In genomic region chr18:11309172-11309571, GRCh38 we compare ENCODE assay signal across 13 cellular contexts.
DNase-seq lines count a peak whose midpoint lies in the region; TF ChIP-seq lines count a peak whose summit lies in the region.
"Had no signal": no experiment of that assay in that cellular context is flagged by ENCODE, and none has a peak within 500 bp of the region (broad histone marks: within the 10 kb centered on the region; RNA-seq: fewer than 3 reads in every experiment).

No MANE protein-coding gene starts in this region.

- H3K4me2 ChIP-seq in hepatocyte, result no peak overlapping the region

- no peak overlapping the region for H2AFZ ChIP-seq in hepatocyte

- H3K36me3 Mint-ChIP-seq in activated CD4-positive, alpha-beta memory T cell treated with anti-CD3 and anti-CD28 coated beads, Interleukin-2, amount 10 ng/mL, durations not matched to agents 7 days and 5 days (ENCODE audit: low read depth), result no peaks in the 10 kb centered on the region

- no peak overlapping the region for H3K27ac Mint-ChIP-seq in activated CD4-positive, alpha-beta memory T cell treated with anti-CD3 and anti-CD28 coated beads, Interleukin-2, amount 10 ng/mL, durations not matched to agents 7 days and 5 days
- H3K27ac Mint-ChIP-seq: stimulated activated naive CD8-positive, alpha-beta T cell treated with anti-CD3 and anti-CD28 coated beads, Interleukin-15, amount 100 ng/mL, for 72 hours had no signal

- H3K9me3 ChIP-seq in hepatocyte (ENCODE audit: low read depth), result no peaks in the 10 kb centered on the region

- DNase-seq in H4 (ENCODE audit: low spot score), result peak; percentile 82
- DNase-seq in OCI-M1 (lab: John Stamatoyannopoulos, UW), result peak; percentile 65
- no peak for DNase-seq in hepatocyte (ENCODE audit: low spot score)
- DNase-seq in retina, result no peak
- no peak for DNase-seq in NCI-H82 treated with DMSO at 0.1 percent for 48 hours (lab: John Stamatoyannopoulos, UW; ENCODE audit: unreplicated experiment)
- DNase-seq in NCI-H1092 treated with DMSO at 0.1 percent for 48 hours (lab: John Stamatoyannopoulos, UW), result no peak
- DNase-seq in activated CD4-positive, alpha-beta memory T cell treated with anti-CD3 and anti-CD28 coated beads, Interleukin-2, amount 10 ng/mL, durations not matched to agents 7 days and 5 days, result no peak
- DNase-seq: activated CD8-positive, alpha-beta memory T cell treated with anti-CD3 and anti-CD28 coated beads, Interleukin-2, amount 50 U/mL, for 4 hours; DMS79 treated with DMSO at 0.1 percent for 48 hours; midbrain; NCI-H187 treated with DMSO at 0.1 percent for 48 hours; stimulated activated naive CD8-positive, alpha-beta T cell treated with anti-CD3 and anti-CD28 coated beads, Interleukin-15, amount 100 ng/mL, for 72 hours had no signal

- H3K4me1 Mint-ChIP-seq in activated CD4-positive, alpha-beta memory T cell treated with anti-CD3 and anti-CD28 coated beads, Interleukin-2, amount 10 ng/mL, durations not matched to agents 7 days and 5 days, result peaks cover 3% of the 10 kb centered on the region

- H3K27me3 ChIP-seq in hepatocyte, result no peaks in the 10 kb centered on the region

- no peak overlapping the region for H3K4me3 Mint-ChIP-seq in activated CD4-positive, alpha-beta memory T cell treated with anti-CD3 and anti-CD28 coated beads, Interleukin-2, amount 10 ng/mL, durations not matched to agents 7 days and 5 days
- H3K4me3 Mint-ChIP-seq: stimulated activated naive CD8-positive, alpha-beta T cell treated with anti-CD3 and anti-CD28 coated beads, Interleukin-15, amount 100 ng/mL, for 72 hours had no signal

- 96% methylated on average over 3 of the region's 3 CpGs for WGBS in hepatocyte (ENCODE audit: low lambda C conversion rate, missing lambda C conversion rate)

- peaks cover 2% of the 10 kb centered on the region for H3K9me3 Mint-ChIP-seq in activated CD4-positive, alpha-beta memory T cell treated with anti-CD3 and anti-CD28 coated beads, Interleukin-2, amount 10 ng/mL, durations not matched to agents 7 days and 5 days

- H3K4me1 ChIP-seq in hepatocyte (ENCODE audit: insufficient read depth), result no peaks in the 10 kb centered on the region

- H4K20me1 ChIP-seq in hepatocyte (ENCODE audit: insufficient read depth, poor library complexity, severe bottlenecking), result no peaks in the 10 kb centered on the region

- H3K27me3 Mint-ChIP-seq in activated CD4-positive, alpha-beta memory T cell treated with anti-CD3 and anti-CD28 coated beads, Interleukin-2, amount 10 ng/mL, durations not matched to agents 7 days and 5 days, result peaks cover 2% of the 10 kb centered on the region
- H3K27me3 Mint-ChIP-seq: stimulated activated naive CD8-positive, alpha-beta T cell treated with anti-CD3 and anti-CD28 coated beads, Interleukin-15, amount 100 ng/mL, for 72 hours had no signal

- no peaks in the 10 kb centered on the region for H3K36me3 ChIP-seq in hepatocyte (replicated peaks; ENCODE audit: insufficient read depth, low read depth)

- CTCF ChIA-PET in activated CD4-positive, alpha-beta memory T cell treated with anti-CD3 and anti-CD28 coated beads, Interleukin-2, amount 10 ng/mL, durations not matched to agents 7 days and 5 days (lab: Charles Lee), result no interaction called here

- H3K4me3 ChIP-seq in hepatocyte, result no peak overlapping the region

- TF ChIP-seq CTCF in C4-2B (conservative IDR thresholded peaks at IDR 0.05), result peak; percentile 7; the same call in 1 of the 2 replicates
- peak; percentile 20 for TF ChIP-seq CTCF in hepatocyte (IDR thresholded peaks at IDR 0.05; ENCODE audit: poor library complexity)

- no peaks in the 10 kb centered on the region for H3K79me2 ChIP-seq in hepatocyte

- no peak overlapping the region for H3K27ac ChIP-seq in C4-2B
- no peak overlapping the region for H3K27ac ChIP-seq in hepatocyte

- H3K9me2 ChIP-seq in hepatocyte (replicated peaks; ENCODE audit: insufficient read depth), result no peaks in the 10 kb centered on the region

- POLR2A ChIA-PET in activated CD4-positive, alpha-beta memory T cell treated with anti-CD3 and anti-CD28 coated beads, Interleukin-2, amount 10 ng/mL, durations not matched to agents 7 days and 5 days (lab: Charles Lee), result no interaction called here

Comparison
In these comparisons a context has a peak if more than half of its experiments do, and no peak if none do; other contexts are left out.
1. DNase-seq: peak in H4 (single experiment) and OCI-M1 (single experiment); none in hepatocyte (single experiment), retina (single experiment), NCI-H82 treated with DMSO at 0.1 percent for 48 hours (single experiment), NCI-H1092 treated with DMSO at 0.1 percent for 48 hours (single experiment) and activated CD4-positive, alpha-beta memory T cell treated with anti-CD3 and anti-CD28 coated beads, Interleukin-2, amount 10 ng/mL, durations not matched to agents 7 days and 5 days (single experiment).